ENCODE assay signal across 1 cellular context in the genomic region with DNA sequence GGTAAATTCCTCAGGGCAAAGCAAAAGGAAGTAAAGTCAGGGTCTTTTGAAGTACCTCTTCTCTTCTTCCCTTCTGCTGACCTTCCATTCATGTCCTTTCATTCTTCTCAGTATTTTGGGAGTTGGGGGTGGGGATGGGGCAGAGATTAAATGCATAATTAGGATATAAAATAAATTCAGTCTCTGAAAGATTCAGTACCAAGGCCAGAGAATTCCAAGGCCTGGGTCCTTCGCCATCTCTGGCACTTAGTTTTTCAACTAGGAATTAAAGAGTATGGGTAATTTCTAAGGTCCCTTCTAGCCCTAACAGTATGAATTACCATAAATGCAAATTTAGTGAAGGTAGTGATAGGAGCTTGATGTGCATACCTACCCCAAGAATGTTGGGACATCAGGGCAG.
A peak's percentile ranks its signal among the peaks of the same experiment; 100 is the strongest.
TF ChIP-seq lines count a peak whose summit lies in the region.

No MANE protein-coding gene starts in this region.

TF ChIP-seq in A549, 52 proteins besides CTCF, POLR2A, EP300 and RAD21:
- TF ChIP-seq, protein P1, sequence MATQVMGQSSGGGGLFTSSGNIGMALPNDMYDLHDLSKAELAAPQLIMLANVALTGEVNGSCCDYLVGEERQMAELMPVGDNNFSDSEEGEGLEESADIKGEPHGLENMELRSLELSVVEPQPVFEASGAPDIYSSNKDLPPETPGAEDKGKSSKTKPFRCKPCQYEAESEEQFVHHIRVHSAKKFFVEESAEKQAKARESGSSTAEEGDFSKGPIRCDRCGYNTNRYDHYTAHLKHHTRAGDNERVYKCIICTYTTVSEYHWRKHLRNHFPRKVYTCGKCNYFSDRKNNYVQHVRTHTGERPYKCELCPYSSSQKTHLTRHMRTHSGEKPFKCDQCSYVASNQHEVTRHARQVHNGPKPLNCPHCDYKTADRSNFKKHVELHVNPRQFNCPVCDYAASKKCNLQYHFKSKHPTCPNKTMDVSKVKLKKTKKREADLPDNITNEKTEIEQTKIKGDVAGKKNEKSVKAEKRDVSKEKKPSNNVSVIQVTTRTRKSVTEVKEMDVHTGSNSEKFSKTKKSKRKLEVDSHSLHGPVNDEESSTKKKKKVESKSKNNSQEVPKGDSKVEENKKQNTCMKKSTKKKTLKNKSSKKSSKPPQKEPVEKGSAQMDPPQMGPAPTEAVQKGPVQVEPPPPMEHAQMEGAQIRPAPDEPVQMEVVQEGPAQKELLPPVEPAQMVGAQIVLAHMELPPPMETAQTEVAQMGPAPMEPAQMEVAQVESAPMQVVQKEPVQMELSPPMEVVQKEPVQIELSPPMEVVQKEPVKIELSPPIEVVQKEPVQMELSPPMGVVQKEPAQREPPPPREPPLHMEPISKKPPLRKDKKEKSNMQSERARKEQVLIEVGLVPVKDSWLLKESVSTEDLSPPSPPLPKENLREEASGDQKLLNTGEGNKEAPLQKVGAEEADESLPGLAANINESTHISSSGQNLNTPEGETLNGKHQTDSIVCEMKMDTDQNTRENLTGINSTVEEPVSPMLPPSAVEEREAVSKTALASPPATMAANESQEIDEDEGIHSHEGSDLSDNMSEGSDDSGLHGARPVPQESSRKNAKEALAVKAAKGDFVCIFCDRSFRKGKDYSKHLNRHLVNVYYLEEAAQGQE (IDR thresholded peaks at IDR 0.05), result peak; percentile 64; the same call in 1 of the 2 replicates
- TF ChIP-seq ZNF302 (CRISPR knock-in tag; IDR thresholded peaks at IDR 0.05) (no peak), SMC3 (IDR thresholded peaks at IDR 0.05) (no peak)
